ENCODE assay signal across 16 cellular contexts in genomic region chr19:46069841-46070341, GRCh38. TPM values are rescaled to one million over a fixed set of nuclear protein-coding genes. Genes with fewer than 3 reads are reported as not detected.
DNase-seq lines count a peak whose midpoint lies in the region; ATAC-seq and TF ChIP-seq lines count a peak whose summit lies in the region.
"Had no signal": no experiment of that assay in that cellular context is flagged by ENCODE, and none has a peak within 500 bp of the region (broad histone marks: within the 10 kb centered on the region; RNA-seq: fewer than 3 reads in every experiment).

No MANE protein-coding gene starts in this region.

- ATAC-seq in foreskin keratinocyte (peak; percentile 37), GM21737 (IDR thresholded peaks at IDR 0.05; ENCODE audit: unreplicated experiment) (no peak)
- ATAC-seq: lower lobe of right lung had no signal

- peak; percentile 79 for DNase-seq in A172 (ENCODE audit: low spot score)
- DNase-seq in HPDE6-E6E7 (ENCODE audit: extremely low spot score): peak; percentile 71
- peak; percentile 80 for DNase-seq in amniotic stem cell (lab: John Stamatoyannopoulos, UW)
- peak; percentile 91 to 95 for DNase-seq in foreskin keratinocyte
- DNase-seq in NK-92 treated with Interleukin-12 subunit alpha and Interleukin-12 subunit beta, amount 100 ng/mL, for 24 hours (lab: John Stamatoyannopoulos, UW): no peak
- no peak for DNase-seq in GDM1 (lab: John Stamatoyannopoulos, UW)
- no peak for DNase-seq in islet precursor cell
- DNase-seq: activated T-cell treated with anti-CD3 and anti-CD28 coated beads, Interleukin-2, amount 50 U/mL, for 1 hour; AML-193; GF-D8; Kasumi-1; lower lobe of right lung; Peyer's patch; posterior cingulate gyrus had no signal

- H3K4me1 ChIP-seq in foreskin keratinocyte: peaks cover 25% of the 10 kb centered on the region
- H3K4me1 ChIP-seq: lower lobe of right lung had no signal

- no peak for TF ChIP-seq CTCF in foreskin keratinocyte (conservative IDR thresholded peaks at IDR 0.05)

- H3K27ac ChIP-seq in foreskin keratinocyte: peak overlapping the region; percentile 59
- H3K27ac ChIP-seq: lower lobe of right lung, Peyer's patch had no signal

- peaks cover 27% of the 10 kb centered on the region for H3K27me3 ChIP-seq in foreskin keratinocyte
- H3K27me3 ChIP-seq: Peyer's patch had no signal

RNA-seq across cellular contexts. Expression of gene IGFL4, which starts 29.1 kb away (rescaled TPM):
- total RNA-seq in A172 (2014; rRNA removed; shearing (Covaris generic)): not detected in 2 replicates
- total RNA-seq in foreskin keratinocyte: not detected in 2 replicates
- polyA plus RNA-seq in foreskin keratinocyte: not detected in 2 replicates
- total RNA-seq: lower lobe of right lung, Peyer's patch had no signal

RNA-seq across cellular contexts. Expression of gene PGLYRP1, which starts 47.0 kb away (rescaled TPM):
- total RNA-seq in A172 (2014; rRNA removed; shearing (Covaris generic)): not detected in 2 replicates
- total RNA-seq in foreskin keratinocyte: not detected in 2 replicates
- polyA plus RNA-seq in foreskin keratinocyte: not detected in 2 replicates
- total RNA-seq: frontal cortex, Peyer's patch had no signal

RNA-seq across cellular contexts. Expression of gene IGFL3, which starts 54.6 kb away (rescaled TPM):
- total RNA-seq in A172 (2014; rRNA removed; shearing (Covaris generic)): 0.53 TPM in 1 of 2 replicates, not detected in the other
- 2.3 and 5.2 TPM in 2 replicates for total RNA-seq in foreskin keratinocyte
- 3.0 and 7.9 TPM in 2 replicates for polyA plus RNA-seq in foreskin keratinocyte
- total RNA-seq: frontal cortex, lower lobe of right lung, Peyer's patch had no signal

Comparison
In these comparisons a context has a peak if more than half of its experiments do, and no peak if none do; other contexts are left out.
1. DNase-seq: peak in A172 (single experiment), HPDE6-E6E7 (single experiment), amniotic stem cell (single experiment) and foreskin keratinocyte (2 of 2); none in NK-92 treated with Interleukin-12 subunit alpha and Interleukin-12 subunit beta, amount 100 ng/mL, for 24 hours (single experiment), GDM1 (single experiment) and islet precursor cell (single experiment).